In genomic region chr9:130319944-130320696, GRCh38 we compare ENCODE assay signal across 1 cellular context.
A peak's percentile ranks its signal among the peaks of the same experiment; 100 is the strongest.
TF ChIP-seq lines count a peak whose summit lies in the region.

No MANE protein-coding gene starts in this region.

TF ChIP-seq in HEK293, 187 proteins besides CTCF, POLR2A, EP300 and RAD21 (continued from another document):
- TF ChIP-seq ZNF280D (tag by site-specific recombination; IDR thresholded peaks at IDR 0.05) (no peak), ZNF311 (tag by site-specific recombination; IDR thresholded peaks at IDR 0.05; ENCODE audit: borderline replicate concordance) (no peak), ZFHX2 (tag by site-specific recombination; conservative IDR thresholded peaks at IDR 0.05) (peak; percentile 91), ZNF514 (tag by site-specific recombination; IDR thresholded peaks at IDR 0.05) (no peak), EGR2 (tag by site-specific recombination; IDR thresholded peaks at IDR 0.05; ENCODE audit: low read depth) (peak; percentile 86), ZNF791 (tag by site-specific recombination; IDR thresholded peaks at IDR 0.05) (no peak)
